ENCODE assay signal across 6 cellular contexts in the genomic region with DNA sequence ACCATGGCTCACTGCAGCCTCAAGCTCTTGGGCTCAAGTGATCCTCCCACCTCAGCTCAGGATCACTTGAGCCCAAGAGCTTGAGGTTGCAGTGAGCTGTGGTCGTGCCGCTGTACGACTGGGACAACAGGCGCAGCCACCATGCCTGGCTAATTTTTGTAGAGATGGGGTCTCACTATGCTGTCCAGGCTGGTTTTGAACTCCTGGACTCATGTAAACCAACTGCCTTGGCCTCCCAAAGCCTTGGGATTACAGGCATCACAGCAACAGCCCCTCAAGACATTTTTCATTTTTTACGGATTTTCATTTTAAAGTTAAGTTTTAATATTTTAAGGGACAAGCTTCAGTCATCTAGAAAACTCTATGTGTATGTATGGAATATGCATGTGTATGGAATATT.
"Had no signal": no experiment of that assay in that cellular context is flagged by ENCODE, and none has a peak within 500 bp of the region (broad histone marks: within the 10 kb centered on the region; RNA-seq: fewer than 3 reads in every experiment).

No MANE protein-coding gene starts in this region.

- H3K27me3 Mint-ChIP-seq: IgD-negative memory B cell had no signal

- H2AFZ ChIP-seq: GM23338 had no signal

- ATAC-seq: GM23338 had no signal

- H3K9me3 Mint-ChIP-seq: GM23338, H9, HFFc6, IgD-negative memory B cell had no signal

- H3K4me3 ChIP-seq: GM23338 had no signal

- H3K4me3 Mint-ChIP-seq: GM23338, H9, HFFc6, IgD-negative memory B cell had no signal

- H3K4me1 Mint-ChIP-seq: IgD-negative memory B cell had no signal

- H3K4me2 ChIP-seq: GM23338 had no signal

- DNase-seq: H9, HCEC 1CT, HFFc6, KG1 had no signal

- H3K27ac Mint-ChIP-seq: GM23338, H9, HFFc6, IgD-negative memory B cell had no signal
